In the genomic region with DNA sequence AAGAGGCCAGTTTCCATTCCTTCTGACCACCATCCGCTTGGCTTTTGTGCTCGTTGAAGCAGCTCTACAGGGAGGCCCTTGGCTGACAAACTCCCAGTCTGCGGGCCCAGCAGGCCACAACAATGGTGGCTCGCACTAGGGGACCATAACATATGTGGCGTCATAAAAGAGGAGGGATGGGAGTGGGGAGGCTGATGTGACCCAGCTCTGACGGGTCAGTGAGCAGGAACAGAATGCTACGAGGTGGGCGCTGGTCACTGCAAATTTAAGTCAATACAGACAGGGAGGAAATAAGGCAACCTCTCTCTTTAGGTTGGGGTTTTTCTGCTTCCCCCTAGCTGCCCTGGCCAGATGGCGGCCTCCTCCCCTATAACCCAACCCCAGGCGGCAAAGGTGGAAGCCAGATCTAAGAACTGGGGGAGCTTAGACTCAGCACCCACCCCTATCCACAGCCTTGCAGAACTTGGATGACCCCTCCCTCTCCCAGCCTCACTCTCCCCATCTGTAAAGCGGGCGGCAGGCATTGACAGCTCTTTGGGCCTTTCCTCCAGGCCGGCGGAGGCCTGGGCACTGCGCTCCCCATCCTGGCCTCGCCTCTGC, we compare ENCODE assay signal across 16 cellular contexts. TPM values are rescaled to one million over a fixed set of nuclear protein-coding genes. Genes with fewer than 3 reads are reported as not detected.
DNase-seq lines count a peak whose midpoint lies in the region; ATAC-seq and TF ChIP-seq lines count a peak whose summit lies in the region.
"Had no signal": no experiment of that assay in that cellular context is flagged by ENCODE, and none has a peak within 500 bp of the region (broad histone marks: within the 10 kb centered on the region; RNA-seq: fewer than 3 reads in every experiment).

No MANE protein-coding gene starts in this region.

- intact Hi-C loops in breast epithelium (cut with DNase I; ENCODE audit: low total_unique reads) = no loop called here
- intact Hi-C loops in MCF 10A (cut with micrococcal nuclease) = no loop called here
- intact Hi-C loops in naive thymus-derived CD4-positive, alpha-beta T cell (cut with micrococcal nuclease) = no loop called here

- H3K36me3 ChIP-seq in breast epithelium = no peaks in the 10 kb centered on the region
- no peaks in the 10 kb centered on the region for H3K36me3 ChIP-seq in naive thymus-derived CD4-positive, alpha-beta T cell (ENCODE audit: control insufficient read depth in 2 of 3, insufficient read depth in 3 of 3, low read length in 3 of 3)
- H3K36me3 ChIP-seq in tibial nerve = no peaks in the 10 kb centered on the region
- H3K36me3 ChIP-seq: brain microvascular endothelial cell had no signal

- no peaks in the 10 kb centered on the region for H3K4me1 Mint-ChIP-seq in MCF 10A (ENCODE audit: insufficient read depth, unreplicated experiment)
- H3K4me1 Mint-ChIP-seq in naive thymus-derived CD4-positive, alpha-beta T cell = peaks cover 0 to 9% (median 4%) of the 10 kb centered on the region in 7 donors

- TF ChIP-seq EP300 in tibial nerve (IDR thresholded peaks at IDR 0.05) = no peak

- no peaks in the 10 kb centered on the region for H3K9me3 Mint-ChIP-seq in MCF 10A (ENCODE audit: unreplicated experiment)
- peaks cover 0 to 17% (median 10%) of the 10 kb centered on the region in 11 donors for H3K9me3 Mint-ChIP-seq in naive thymus-derived CD4-positive, alpha-beta T cell

- BruUV-seq in MCF 10A (replicated peaks; lab: Mats Ljungman, UMichigan) = no TSS peak

- H3K4me1 ChIP-seq in breast epithelium (no peaks in the 10 kb centered on the region), tibial nerve (peaks cover 0 to 3% (median 0%) of the 10 kb centered on the region in 4 donors)
- H3K4me1 ChIP-seq in naive thymus-derived CD4-positive, alpha-beta T cell (ENCODE audit: control insufficient read depth in 2 of 2, insufficient read depth in 2 of 2, low read length in 2 of 2) = no peaks in the 10 kb centered on the region

- peaks cover 0 to 6% of the 10 kb centered on the region in 2 donors for H3K9me3 ChIP-seq in breast epithelium
- no peaks in the 10 kb centered on the region for H3K9me3 ChIP-seq in naive thymus-derived CD4-positive, alpha-beta T cell (ENCODE audit: control insufficient read depth in 2 of 3, low read length in 3 of 3)
- H3K9me3 ChIP-seq in tibial nerve = no peaks in the 10 kb centered on the region

- H3K27me3 ChIP-seq in breast epithelium (no peaks in the 10 kb centered on the region), tibial nerve (peaks cover 0 to 20% of the 10 kb centered on the region in 2 donors)
- H3K27me3 ChIP-seq in naive thymus-derived CD4-positive, alpha-beta T cell (ENCODE audit: control insufficient read depth in 2 of 2, insufficient read depth in 2 of 2, low read length in 2 of 2) = peaks cover 0 to 4% of the 10 kb centered on the region in 2 donors

- POLR2A ChIA-PET in MCF 10A (lab: Yijun Ruan, JAX) = interaction anchor here (1.5 kb wide), 1 partner anchor 154 kb away, joined by 3 read pairs; no protein-coding TSS in a partner anchor
- POLR2A ChIA-PET in naive thymus-derived CD4-positive, alpha-beta T cell (lab: Charles Lee) = no interaction called here

- H3K4me3 ChIP-seq in breast epithelium (peak overlapping the region in 2 of 3 donors; percentile 42 to 66), tibial nerve (peak overlapping the region in 3 of 4 donors; percentile 9 to 51 (median 15))
- no peak overlapping the region for H3K4me3 ChIP-seq in naive thymus-derived CD4-positive, alpha-beta T cell (ENCODE audit: low read length)

- WGBS in tibial nerve, 2 donors = 70 to 79% methylated on average over 16 of the region's 16 CpGs

- H3K27ac ChIP-seq in breast epithelium (no peak overlapping the region), tibial nerve (peak overlapping the region in 1 of 4 donors; percentile 41)
- H3K27ac ChIP-seq in naive thymus-derived CD4-positive, alpha-beta T cell (ENCODE audit: low read depth, low read length) = no peak overlapping the region
- H3K27ac ChIP-seq: brain microvascular endothelial cell had no signal

- TF ChIP-seq POLR2A in breast epithelium (IDR thresholded peaks at IDR 0.05) = no peak
- TF ChIP-seq POLR2A in tibial nerve (IDR thresholded peaks at IDR 0.05) = no peak

- no peaks in the 10 kb centered on the region for H3K27me3 Mint-ChIP-seq in MCF 10A (ENCODE audit: insufficient read depth, unreplicated experiment)
- H3K27me3 Mint-ChIP-seq in naive thymus-derived CD4-positive, alpha-beta T cell = peaks cover 55 to 64% (median 61%) of the 10 kb centered on the region in 5 donors

- H3K4me3 Mint-ChIP-seq in MCF 10A (ENCODE audit: unreplicated experiment) = no peak overlapping the region
- H3K4me3 Mint-ChIP-seq in naive thymus-derived CD4-positive, alpha-beta T cell = peak overlapping the region in 6 of 10 donors; percentile 14 to 52 (median 30)
- H3K4me3 Mint-ChIP-seq: activated CD8-positive, alpha-beta T cell treated with anti-CD3 and anti-CD28 coated beads for 36 hours had no signal

- TF ChIP-seq CTCF in breast epithelium (IDR thresholded peaks at IDR 0.05) (no peak), MCF 10A (IDR thresholded peaks at IDR 0.05; ENCODE audit: unreplicated experiment) (no peak), tibial nerve (IDR thresholded peaks at IDR 0.05) (no peak)

- DNase-seq in breast epithelium (ENCODE audit: low spot score in 2 of 2) (no peak), MCF 10A (ENCODE audit: unreplicated experiment) (no peak), ecto neural progenitor cell (ENCODE audit: low spot score) (peak; percentile 68), tibial nerve (ENCODE audit: low spot score in 2 of 2) (no peak), AG08395 (ENCODE audit: low spot score) (no peak)
- no peak for DNase-seq in naive thymus-derived CD4-positive, alpha-beta T cell
- DNase-seq: activated CD8-positive, alpha-beta T cell treated with anti-CD3 and anti-CD28 coated beads for 36 hours; brain microvascular endothelial cell; CD8-positive, alpha-beta memory T cell; left colon; SHP77 treated with DMSO at 0.1 percent for 48 hours; stimulated activated naive CD4-positive, alpha-beta T cell treated with Interleukin-2 at 50 U/mL for 16 hours had no signal

- no peak for ATAC-seq in naive thymus-derived CD4-positive, alpha-beta T cell
- no peak for ATAC-seq in HG03571 (IDR thresholded peaks at IDR 0.05; ENCODE audit: unreplicated experiment)
- ATAC-seq in GM18870 (IDR thresholded peaks at IDR 0.05; ENCODE audit: unreplicated experiment) = no peak
- ATAC-seq: HCT116, left colon had no signal

- H3K27ac Mint-ChIP-seq in MCF 10A (ENCODE audit: low read depth, unreplicated experiment) = no peak overlapping the region
- H3K27ac Mint-ChIP-seq in naive thymus-derived CD4-positive, alpha-beta T cell = no peak overlapping the region
- H3K27ac Mint-ChIP-seq: activated CD8-positive, alpha-beta T cell treated with anti-CD3 and anti-CD28 coated beads for 36 hours; activated T-helper 2 cell treated with anti-CD3 and anti-CD28 coated beads, Interferon-gamma antibody, Interleukin-2, Interleukin-4, amounts not matched to agents 10 μg/mL and 5 μg/mL and 100 μg/mL, durations not matched to agents 14 hours and 24 hours and 36 hours; CD8-positive, alpha-beta memory T cell had no signal

- CTCF ChIA-PET in MCF 10A (lab: Yijun Ruan, JAX) = no interaction called here
- CTCF ChIA-PET in naive thymus-derived CD4-positive, alpha-beta T cell (lab: Charles Lee) = interaction anchor here (0.7 kb wide), 1 partner anchor 106 kb away, joined by 3 read pairs; no protein-coding TSS in a partner anchor

- H3K36me3 Mint-ChIP-seq in MCF 10A (ENCODE audit: insufficient read depth, unreplicated experiment) = no peaks in the 10 kb centered on the region
- peaks cover 0 to 16% (median 7%) of the 10 kb centered on the region in 5 donors for H3K36me3 Mint-ChIP-seq in naive thymus-derived CD4-positive, alpha-beta T cell

RNA-seq across cellular contexts. Expression of gene FRRS1L, which starts 0.8 kb away (rescaled TPM):
- total RNA-seq in breast epithelium = 1 to 10 TPM in 2 of 3 donors, under 1 TPM in 1; 0.16 to 2.6 (median 2.0) TPM
- total RNA-seq in MCF 10A (2022) = not detected in 2 replicates
- not detected for total RNA-seq in naive thymus-derived CD4-positive, alpha-beta T cell
- not detected for polyA plus RNA-seq in naive thymus-derived CD4-positive, alpha-beta T cell
- 10 to 100 TPM in 1 of 4 donors, 1 to 10 TPM in 3; 1.5 to 12.6 (median 2.8) TPM for total RNA-seq in tibial nerve
- total RNA-seq: activated CD8-positive, alpha-beta T cell treated with anti-CD3 and anti-CD28 coated beads for 36 hours; activated T-helper 2 cell treated with anti-CD3 and anti-CD28 coated beads, Interferon-gamma antibody, Interleukin-2, Interleukin-4, amounts not matched to agents 10 μg/mL and 5 μg/mL and 100 μg/mL, durations not matched to agents 14 hours and 24 hours and 36 hours; CD8-positive, alpha-beta memory T cell had no signal
- polyA plus RNA-seq: CD8-positive, alpha-beta memory T cell had no signal

RNA-seq across cellular contexts. Expression of gene TMEM245, which starts 46.5 kb away (rescaled TPM):
- total RNA-seq in breast epithelium = 10 to 100 TPM; 47.5 to 95.7 (median 74.9) TPM
- 35.0 and 43.8 TPM in 2 replicates for total RNA-seq in MCF 10A (2022)
- total RNA-seq in naive thymus-derived CD4-positive, alpha-beta T cell = 10 to 100 TPM; 25.5 to 76.7 (median 29.2) TPM
- 10 to 100 TPM; 26.6 to 31.9 TPM for polyA plus RNA-seq in naive thymus-derived CD4-positive, alpha-beta T cell
- 100 to 1,000 TPM in 1 of 4 donors, 10 to 100 TPM in 3; 51.6 to 100 (median 89.5) TPM for total RNA-seq in tibial nerve
